In genomic region chr12:46382974-46383653, GRCh38 we compare ENCODE assay signal across 8 cellular contexts. TPM values are rescaled to one million over a fixed set of nuclear protein-coding genes. Genes with fewer than 3 reads are reported as not detected.
DNase-seq lines count a peak whose midpoint lies in the region; ATAC-seq and TF ChIP-seq lines count a peak whose summit lies in the region.

No MANE protein-coding gene starts in this region.

- H3K4me1 Mint-ChIP-seq in WTC11: peaks cover 67% of the 10 kb centered on the region

- DNase-seq in AG09309 (ENCODE audit: low read depth): peak; percentile 91
- DNase-seq in NCI-H2196 treated with DMSO at 0.1 percent for 48 hours (lab: John Stamatoyannopoulos, UW; ENCODE audit: unreplicated experiment): peak; percentile 90
- DNase-seq in WTC11 (ENCODE audit: low spot score): peak; percentile 90
- DNase-seq in cardiac fibroblast (ENCODE audit: low read depth in 2 of 2): peak; percentile 98 to 99
- peak; percentile 98 for DNase-seq in iris pigment epithelial cell (ENCODE audit: low read depth)
- peak; percentile 85 to 92 for DNase-seq in stimulated activated CD4-positive, alpha-beta T cell treated with anti-CD3 and anti-CD28 coated beads, Interleukin-12 subunit alpha, Interleukin-12 subunit beta, amount 100 ng/mL, for 24 hours (ENCODE audit: low read depth in 2 of 2)

- peak overlapping the region; percentile 99 for H3K27ac Mint-ChIP-seq in WTC11

- TF ChIP-seq CTCF in AG09309 (IDR thresholded peaks at IDR 0.05; ENCODE audit: control insufficient read depth, insufficient read depth, low read depth, low read length, missing control alignments) (no peak), WTC11 (IDR thresholded peaks at IDR 0.05) (no peak), cardiac fibroblast (IDR thresholded peaks at IDR 0.05; ENCODE audit: low read depth, low read length) (no peak)

- H3K4me3 Mint-ChIP-seq in WTC11: peak overlapping the region; percentile 89

- peaks cover 10% of the 10 kb centered on the region for H3K9me3 Mint-ChIP-seq in WTC11

- H3K27me3 Mint-ChIP-seq in WTC11 (ENCODE audit: low read depth): no peaks in the 10 kb centered on the region; the same call in 1 of the 2 replicates

- peak overlapping the region; percentile 67 for H3K4me3 ChIP-seq in AG09309 (ENCODE audit: control insufficient read depth, low read depth, low read length)
- H3K4me3 ChIP-seq in cardiac fibroblast (replicated peaks in 1 of 2; ENCODE audit: low read depth in 2 of 2, low read length in 2 of 2): peak overlapping the region; percentile 64 to 73

- POLR2A ChIA-PET in WTC11 (lab: Charles Lee): interaction anchor here (1.2 to 1.5 kb wide), 3 partner anchors 10 to 278 kb away, joined by 4 to 9 read pairs (median 4); no protein-coding TSS in a partner anchor

- CTCF ChIA-PET in WTC11 (lab: Charles Lee): no interaction called here

- peaks cover 10% of the 10 kb centered on the region for H3K36me3 Mint-ChIP-seq in WTC11

- ATAC-seq in GM18907 (IDR thresholded peaks at IDR 0.05; ENCODE audit: unreplicated experiment) (peak; percentile 74), HG03159 (IDR thresholded peaks at IDR 0.05; ENCODE audit: unreplicated experiment) (peak; percentile 64), WTC11 (peak; percentile 68)

TF ChIP-seq in WTC11, 78 proteins besides CTCF, POLR2A, EP300 and RAD21 (continues in another document):
- TF ChIP-seq ETV6 (CRISPR knock-in tag; IDR thresholded peaks at IDR 0.05) (peak; percentile 73), ZBTB43 (CRISPR knock-in tag; IDR thresholded peaks at IDR 0.05) (peak; percentile 70; the same call in 1 of the 2 replicates), TEAD1 (CRISPR knock-in tag; IDR thresholded peaks at IDR 0.05) (peak; percentile 11), NR2C2 (CRISPR knock-in tag; IDR thresholded peaks at IDR 0.05) (no peak), SP1 (CRISPR knock-in tag; conservative IDR thresholded peaks at IDR 0.05) (peak; percentile 64), ZNF317 (CRISPR knock-in tag; IDR thresholded peaks at IDR 0.05; ENCODE audit: borderline replicate concordance, low read depth) (0 out of 2 replicates have a peak, but pooled peaks have one; percentile 26), ATF6 (CRISPR knock-in tag; IDR thresholded peaks at IDR 0.05) (no peak), ZNF219 (CRISPR knock-in tag; IDR thresholded peaks at IDR 0.05; ENCODE audit: borderline replicate concordance) (no peak), ELF4 (CRISPR knock-in tag; IDR thresholded peaks at IDR 0.05; ENCODE audit: low read depth) (peak; percentile 73; the same call in 1 of the 2 replicates), ZNF281 (CRISPR knock-in tag; IDR thresholded peaks at IDR 0.05) (peak; percentile 5; the same call in 1 of the 2 replicates), USF2 (CRISPR knock-in tag; IDR thresholded peaks at IDR 0.05) (peak; percentile 88), MYBL2 (CRISPR knock-in tag; IDR thresholded peaks at IDR 0.05) (peak; percentile 79), ZNF423 (CRISPR knock-in tag; IDR thresholded peaks at IDR 0.05) (peak; percentile 87), ZNF416 (CRISPR knock-in tag; IDR thresholded peaks at IDR 0.05) (0 out of 2 replicates have a peak, but pooled peaks have one; percentile 16), ZSCAN18 (CRISPR knock-in tag; IDR thresholded peaks at IDR 0.05) (no peak)
- TF ChIP-seq, protein P1, sequence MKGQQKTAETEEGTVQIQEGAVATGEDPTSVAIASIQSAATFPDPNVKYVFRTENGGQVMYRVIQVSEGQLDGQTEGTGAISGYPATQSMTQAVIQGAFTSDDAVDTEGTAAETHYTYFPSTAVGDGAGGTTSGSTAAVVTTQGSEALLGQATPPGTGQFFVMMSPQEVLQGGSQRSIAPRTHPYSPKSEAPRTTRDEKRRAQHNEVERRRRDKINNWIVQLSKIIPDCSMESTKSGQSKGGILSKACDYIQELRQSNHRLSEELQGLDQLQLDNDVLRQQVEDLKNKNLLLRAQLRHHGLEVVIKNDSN (CRISPR knock-in tag; IDR thresholded peaks at IDR 0.05): peak; percentile 78
- TF ChIP-seq, protein P2, sequence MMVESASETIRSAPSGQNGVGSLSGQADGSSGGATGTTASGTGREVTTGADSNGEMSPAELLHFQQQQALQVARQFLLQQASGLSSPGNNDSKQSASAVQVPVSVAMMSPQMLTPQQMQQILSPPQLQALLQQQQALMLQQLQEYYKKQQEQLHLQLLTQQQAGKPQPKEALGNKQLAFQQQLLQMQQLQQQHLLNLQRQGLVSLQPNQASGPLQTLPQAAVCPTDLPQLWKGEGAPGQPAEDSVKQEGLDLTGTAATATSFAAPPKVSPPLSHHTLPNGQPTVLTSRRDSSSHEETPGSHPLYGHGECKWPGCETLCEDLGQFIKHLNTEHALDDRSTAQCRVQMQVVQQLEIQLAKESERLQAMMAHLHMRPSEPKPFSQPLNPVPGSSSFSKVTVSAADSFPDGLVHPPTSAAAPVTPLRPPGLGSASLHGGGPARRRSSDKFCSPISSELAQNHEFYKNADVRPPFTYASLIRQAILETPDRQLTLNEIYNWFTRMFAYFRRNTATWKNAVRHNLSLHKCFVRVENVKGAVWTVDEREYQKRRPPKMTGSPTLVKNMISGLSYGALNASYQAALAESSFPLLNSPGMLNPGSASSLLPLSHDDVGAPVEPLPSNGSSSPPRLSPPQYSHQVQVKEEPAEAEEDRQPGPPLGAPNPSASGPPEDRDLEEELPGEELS (CRISPR knock-in tag; IDR thresholded peaks at IDR 0.05): peak; percentile 18; the same call in 1 of the 2 replicates
- TF ChIP-seq, protein P3, sequence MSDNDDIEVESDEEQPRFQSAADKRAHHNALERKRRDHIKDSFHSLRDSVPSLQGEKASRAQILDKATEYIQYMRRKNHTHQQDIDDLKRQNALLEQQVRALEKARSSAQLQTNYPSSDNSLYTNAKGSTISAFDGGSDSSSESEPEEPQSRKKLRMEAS (CRISPR knock-in tag; IDR thresholded peaks at IDR 0.05): peak; percentile 69; the same call in 1 of the 2 replicates

RNA-seq across cellular contexts. Expression of gene SLC38A2, which starts 10.5 kb away (rescaled TPM):
- total RNA-seq in WTC11 (2021): 295 to 381 TPM (median 309 TPM) in 3 replicates

Comparison
In these comparisons a context has a peak if more than half of its experiments do, and no peak if none do; other contexts are left out.
1. Peak in every context shown above with its lines: DNase-seq, ATAC-seq and H3K4me3 ChIP-seq.